ENCODE assay signal across 23 cellular contexts in the genomic region with DNA sequence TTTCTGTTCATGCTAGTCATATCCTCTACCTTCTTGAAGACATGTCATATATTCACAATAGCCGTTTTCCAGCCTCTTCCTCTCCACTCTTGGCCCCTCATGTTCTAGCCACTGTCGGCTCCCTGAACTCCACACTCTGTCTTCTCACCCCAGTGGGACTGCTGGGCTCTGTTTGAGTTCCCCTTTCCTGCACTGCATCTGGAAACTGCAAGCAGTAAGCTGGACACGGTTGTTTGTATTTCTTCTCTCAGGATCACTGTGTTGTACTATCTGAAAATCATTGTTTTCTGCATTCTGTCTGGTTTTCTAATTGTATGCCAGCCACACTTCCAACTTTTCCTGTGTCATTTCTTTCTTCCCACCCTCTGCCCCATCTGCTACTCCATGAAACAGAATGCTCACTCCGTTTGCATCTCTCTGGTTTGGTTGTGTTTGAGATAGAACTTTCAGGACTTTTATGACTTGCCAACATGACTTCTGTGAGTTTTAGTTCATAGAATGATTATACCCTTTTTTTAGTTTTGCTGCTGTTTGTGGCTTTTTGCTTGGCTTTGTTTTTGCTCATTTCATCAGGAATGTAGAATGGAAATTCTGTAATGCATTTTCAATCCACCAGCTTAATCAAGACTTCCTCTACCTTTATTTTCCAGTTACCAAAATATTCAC.
DNase-seq lines count a peak whose midpoint lies in the region; ATAC-seq and TF ChIP-seq lines count a peak whose summit lies in the region.
"Had no signal": no experiment of that assay in that cellular context is flagged by ENCODE, and none has a peak within 500 bp of the region (broad histone marks: within the 10 kb centered on the region; RNA-seq: fewer than 3 reads in every experiment).

No MANE protein-coding gene starts in this region.

- H3K9me3 Mint-ChIP-seq in activated T-cell treated with anti-CD3 and anti-CD28 coated beads, Interleukin-2, amount 50 U/mL, for 72 hours: peaks cover 0 to 2% of the 10 kb centered on the region in 2 donors
- no peaks in the 10 kb centered on the region for H3K9me3 Mint-ChIP-seq in effector memory CD8-positive, alpha-beta T cell
- H3K9me3 Mint-ChIP-seq: GM23338 had no signal

- H3K36me3 Mint-ChIP-seq in activated T-cell treated with anti-CD3 and anti-CD28 coated beads, Interleukin-2, amount 50 U/mL, for 72 hours (ENCODE audit: insufficient read depth in 2 of 2): peaks cover 6 to 20% of the 10 kb centered on the region in 2 donors
- peaks cover 22% of the 10 kb centered on the region for H3K36me3 Mint-ChIP-seq in effector memory CD8-positive, alpha-beta T cell (ENCODE audit: insufficient read depth)

- H3K9me3 ChIP-seq in skeletal muscle tissue (ENCODE audit: control insufficient read depth in 3 of 3, low read length in 3 of 3): no peaks in the 10 kb centered on the region
- H3K9me3 ChIP-seq: colonic mucosa, right lobe of liver had no signal

- no peak for TF ChIP-seq POLR2A in NB4 (IDR thresholded peaks at IDR 0.05; ENCODE audit: extremely low read depth, insufficient read length)

- no peak overlapping the region for H3K4me3 ChIP-seq in NB4 (ENCODE audit: low read depth, low read length)
- H3K4me3 ChIP-seq in skeletal muscle tissue (ENCODE audit: low read length in 3 of 3): no peak overlapping the region
- H3K4me3 ChIP-seq: colonic mucosa, GM23338, right lobe of liver, upper lobe of left lung had no signal

- TF ChIP-seq CTCF in NB4 (IDR thresholded peaks at IDR 0.05; ENCODE audit: low read depth, low read length): no peak

- no peaks in the 10 kb centered on the region for H3K27me3 Mint-ChIP-seq in activated T-cell treated with anti-CD3 and anti-CD28 coated beads, Interleukin-2, amount 50 U/mL, for 72 hours (ENCODE audit: low read depth)
- H3K27me3 Mint-ChIP-seq in effector memory CD8-positive, alpha-beta T cell: no peaks in the 10 kb centered on the region

- H3K27ac ChIP-seq in skeletal muscle tissue (ENCODE audit: low read depth, low read length): peak overlapping the region; percentile 45
- H3K27ac ChIP-seq: colonic mucosa, upper lobe of left lung had no signal

- H3K9ac ChIP-seq in skeletal muscle tissue (ENCODE audit: low read depth in 1 of 3, low read length in 3 of 3): peak overlapping the region in 1 of 3 donors; percentile 18

- H3K4me1 ChIP-seq in skeletal muscle tissue (ENCODE audit: control insufficient read depth in 3 of 3, insufficient read depth in 3 of 3, low read length in 3 of 3): peaks cover 10 to 27% (median 21%) of the 10 kb centered on the region in 3 donors
- H3K4me1 ChIP-seq: colonic mucosa, right lobe of liver, upper lobe of left lung had no signal

- no peak for DNase-seq in activated T-cell treated with anti-CD3 and anti-CD28 coated beads, Interleukin-2, amount 50 U/mL, for 72 hours
- no peak for DNase-seq in activated T-cell treated with anti-CD3 and anti-CD28 coated beads for 4 hours
- peak; percentile 8 for DNase-seq in NB4 (ENCODE audit: low read depth)
- DNase-seq in effector memory CD8-positive, alpha-beta T cell: no peak
- no peak for DNase-seq in D341Med (ENCODE audit: low spot score)
- DNase-seq: activated CD8-positive, alpha-beta memory T cell treated with anti-CD3 and anti-CD28 coated beads for 24 hours; activated gamma-delta T cell; colonic mucosa; DND-41; foreskin fibroblast; left colon; midbrain; MM.1S; NCI-H2029; NCI-H446 treated with DMSO at 0.1 percent for 48 hours; stimulated activated naive CD8-positive, alpha-beta T cell treated with anti-CD3 and anti-CD28 coated beads, Interleukin-15, Interleukin-2, amounts not matched to agents 100 U/mL and 50 U/mL, for 24 hours; upper lobe of left lung had no signal

- peak overlapping the region in 1 of 2 donors; percentile 2 for H3K4me3 Mint-ChIP-seq in activated T-cell treated with anti-CD3 and anti-CD28 coated beads, Interleukin-2, amount 50 U/mL, for 72 hours
- H3K4me3 Mint-ChIP-seq in effector memory CD8-positive, alpha-beta T cell: peak overlapping the region in 1 of 2 donors; percentile 9
- H3K4me3 Mint-ChIP-seq: GM23338 had no signal

- ATAC-seq in activated T-cell treated with anti-CD3 and anti-CD28 coated beads, Interleukin-2, amount 50 U/mL, for 72 hours (replicated peaks in 1 of 2): peak; percentile 50 to 53
- ATAC-seq in effector memory CD8-positive, alpha-beta T cell (replicated peaks): no peak
- ATAC-seq in GM19023 (IDR thresholded peaks at IDR 0.05; ENCODE audit: unreplicated experiment) (no peak), GM21447 (IDR thresholded peaks at IDR 0.05; ENCODE audit: unreplicated experiment) (no peak)
- ATAC-seq: GM23338; left colon; SK-N-SH treated with all-trans-retinoic acid at 6 μM for 48 hours; stimulated activated naive CD8-positive, alpha-beta T cell treated with anti-CD3 and anti-CD28 coated beads, Interleukin-15, Interleukin-2, amounts not matched to agents 100 U/mL and 50 U/mL, for 24 hours had no signal

- H3K4me1 Mint-ChIP-seq in activated T-cell treated with anti-CD3 and anti-CD28 coated beads, Interleukin-2, amount 50 U/mL, for 72 hours (ENCODE audit: low read depth): peaks cover 47% of the 10 kb centered on the region
- H3K4me1 Mint-ChIP-seq in effector memory CD8-positive, alpha-beta T cell (ENCODE audit: low read depth in 2 of 2): peaks cover 33 to 49% of the 10 kb centered on the region in 2 donors
- H3K4me1 Mint-ChIP-seq: GM23338 had no signal

- H3K27me3 ChIP-seq in skeletal muscle tissue (ENCODE audit: control insufficient read depth in 3 of 3, insufficient read depth in 3 of 3, low read length in 3 of 3): no peaks in the 10 kb centered on the region
- H3K27me3 ChIP-seq: colonic mucosa, right lobe of liver, upper lobe of left lung had no signal

- H3K36me3 ChIP-seq in skeletal muscle tissue (ENCODE audit: control insufficient read depth in 3 of 3, insufficient read depth in 3 of 3, low read length in 3 of 3): peaks cover 0 to 5% (median 0%) of the 10 kb centered on the region in 3 donors
- H3K36me3 ChIP-seq: colonic mucosa, right lobe of liver had no signal

- H3K27ac Mint-ChIP-seq in activated T-cell treated with anti-CD3 and anti-CD28 coated beads, Interleukin-2, amount 50 U/mL, for 72 hours: no peak overlapping the region
- H3K27ac Mint-ChIP-seq in effector memory CD8-positive, alpha-beta T cell: peak overlapping the region; percentile 24 to 41
- H3K27ac Mint-ChIP-seq: GM23338 had no signal

Comparison
In these comparisons a context has a peak if more than half of its experiments do, and no peak if none do; other contexts are left out.
1. ATAC-seq: peak in activated T-cell treated with anti-CD3 and anti-CD28 coated beads, Interleukin-2, amount 50 U/mL, for 72 hours (2 of 2); none in effector memory CD8-positive, alpha-beta T cell (single experiment), GM19023 (single experiment) and GM21447 (single experiment).